Comparison of ENCODE assay signal across 16 cellular contexts in genomic region chr1:28064064-28064463, GRCh38. TPM values are rescaled to one million over a fixed set of nuclear protein-coding genes. Genes with fewer than 3 reads are reported as not detected.
A peak's percentile ranks its signal among the peaks of the same experiment; 100 is the strongest.
DNase-seq lines count a peak whose midpoint lies in the region; ATAC-seq, FAIRE-seq and TF ChIP-seq lines count a peak whose summit lies in the region.
"Had no signal": no experiment of that assay in that cellular context is flagged by ENCODE, and none has a peak within 500 bp of the region (broad histone marks: within the 10 kb centered on the region; RNA-seq: fewer than 3 reads in every experiment).

No MANE protein-coding gene starts in this region.

- WGBS in tibial nerve, 2 donors, result 48 to 60% methylated on average over 5 of the region's 5 CpGs

- TF ChIP-seq POLR2A in endothelial cell of umbilical vein (IDR thresholded peaks at IDR 0.05; ENCODE audit: low read depth, low read length) (no peak), tibial nerve (IDR thresholded peaks at IDR 0.05) (no peak)

- TF ChIP-seq CTCF in HFF-Myc (IDR thresholded peaks at IDR 0.05; ENCODE audit: low read depth, low read length, missing control alignments), result no peak
- TF ChIP-seq CTCF in endothelial cell of umbilical vein (IDR thresholded peaks at IDR 0.05; ENCODE audit: extremely low read depth in 1 of 2, insufficient read depth in 1 of 2, low read depth in 1 of 2, low read length in 2 of 2), result no peak
- no peak for TF ChIP-seq CTCF in tibial nerve (IDR thresholded peaks at IDR 0.05)

- H3K79me2 ChIP-seq in endothelial cell of umbilical vein (ENCODE audit: control insufficient read depth, insufficient read depth, low read length), result peaks cover 46% of the 10 kb centered on the region

- peak overlapping the region; percentile 90 for H3K4me2 ChIP-seq in endothelial cell of umbilical vein (ENCODE audit: insufficient read depth, low read length)

- H3K9ac ChIP-seq in endothelial cell of umbilical vein (replicated peaks; ENCODE audit: extremely low read depth, insufficient read depth, low read length), result no peak overlapping the region

- DNase-seq in A172 (ENCODE audit: low spot score) (peak; percentile 16), HFF-Myc (ENCODE audit: extremely low read depth, low read depth) (peak; percentile 38), RPMI7951 (ENCODE audit: low read depth) (peak; percentile 64), endothelial cell of umbilical vein (ENCODE audit: low read depth, low spot score) (peak; percentile 72), kidney glomerular epithelial cell (lab: John Stamatoyannopoulos, UW) (no peak), NCI-H146 treated with DMSO at 0.1 percent for 48 hours (lab: John Stamatoyannopoulos, UW; ENCODE audit: unreplicated experiment) (no peak), left colon (no peak), tibial nerve (ENCODE audit: low spot score in 2 of 2) (no peak)
- DNase-seq: activated CD4-positive, alpha-beta memory T cell treated with anti-CD3 and anti-CD28 coated beads for 36 hours; central memory CD4-positive, alpha-beta T cell; DMS153; immature natural killer cell; NCI-H2081 treated with DMSO at 0.1 percent for 48 hours; stimulated activated CD4-positive, alpha-beta T cell treated with anti-CD3 and anti-CD28 coated beads, Interleukin-2, amount 100 ng/mL, for 24 hours; T-helper 17 cell had no signal

- H3K27me3 ChIP-seq in endothelial cell of umbilical vein (ENCODE audit: control insufficient read depth in 2 of 2, insufficient read depth in 2 of 2, low read length in 2 of 2) (no peaks in the 10 kb centered on the region), tibial nerve (no peaks in the 10 kb centered on the region)

- H3K9me1 ChIP-seq in endothelial cell of umbilical vein (replicated peaks; ENCODE audit: control insufficient read depth, extremely low read depth, insufficient read depth, low read length), result no peaks in the 10 kb centered on the region

- BruUV-seq in endothelial cell of umbilical vein (replicated peaks; lab: Mats Ljungman, UMichigan), result no TSS peak

- no peak overlapping the region for H2AFZ ChIP-seq in endothelial cell of umbilical vein (ENCODE audit: low read depth, low read length)

- H3K4me3 ChIP-seq in HFF-Myc (replicated peaks; ENCODE audit: low read depth, low read length) (no peak overlapping the region), endothelial cell of umbilical vein (replicated peaks in 1 of 3; ENCODE audit: insufficient read depth in 1 of 3, low read depth in 1 of 3, low read length in 3 of 3) (peak overlapping the region in 1 of 3 experiments; percentile 62), tibial nerve (no peak overlapping the region)

- H3K27ac ChIP-seq in endothelial cell of umbilical vein (ENCODE audit: insufficient read depth, low read depth, low read length), result peak overlapping the region; percentile 75
- no peak overlapping the region for H3K27ac ChIP-seq in tibial nerve

- no peak for TF ChIP-seq EP300 in tibial nerve (IDR thresholded peaks at IDR 0.05)

- FAIRE-seq in endothelial cell of umbilical vein (lab: Jason Lieb, UNC), result no peak

- intact Hi-C loops in endothelial cell of umbilical vein (cut with micrococcal nuclease), result loop anchor here (2.0 kb wide), 1 partner anchor 35 kb away; no protein-coding TSS in a partner anchor
- intact Hi-C loops in left colon (cut with DNase I, micrococcal nuclease), result no loop called here

- H3K36me3 ChIP-seq in endothelial cell of umbilical vein (ENCODE audit: control insufficient read depth in 2 of 2, extremely low read depth in 1 of 2, insufficient read depth in 2 of 2, low read length in 2 of 2) (no peaks in the 10 kb centered on the region), tibial nerve (peaks cover 0 to 11% (median 0%) of the 10 kb centered on the region in 3 donors)

- dilution Hi-C loops in endothelial cell of umbilical vein (cut with MboI; ENCODE audit: extremely low pct_ligation_motif_present, low sequenced_read_pairs), result no loop called here

- H3K4me1 ChIP-seq in endothelial cell of umbilical vein (ENCODE audit: control insufficient read depth, extremely low read depth, insufficient read depth, low read length) (peaks cover 48% of the 10 kb centered on the region), tibial nerve (peaks cover 0 to 25% (median 0%) of the 10 kb centered on the region in 4 donors)

- no peaks in the 10 kb centered on the region for H4K20me1 ChIP-seq in endothelial cell of umbilical vein (replicated peaks; ENCODE audit: control insufficient read depth, extremely low read depth, insufficient read depth, low read length)

- POLR2A ChIA-PET in endothelial cell of umbilical vein (lab: Charles Lee), result no interaction called here

- no peaks in the 10 kb centered on the region for H3K9me3 ChIP-seq in endothelial cell of umbilical vein (replicated peaks; ENCODE audit: control insufficient read depth, insufficient read depth, low read length)
- H3K9me3 ChIP-seq in tibial nerve, result peaks cover 0 to 4% (median 0%) of the 10 kb centered on the region in 4 donors

- ATAC-seq in left colon, result no peak
- ATAC-seq: HCT116, T-helper 17 cell had no signal

- CTCF ChIA-PET in endothelial cell of umbilical vein (lab: Charles Lee), result no interaction called here

TF ChIP-seq in endothelial cell of umbilical vein, 7 proteins besides CTCF, POLR2A, EP300 and RAD21:
- TF ChIP-seq FOS (IDR thresholded peaks at IDR 0.05; ENCODE audit: borderline replicate concordance, insufficient read depth, low read length) (peak; percentile 65), GATA2 (IDR thresholded peaks at IDR 0.05; ENCODE audit: insufficient read depth, insufficient read length, low read depth, low read length) (peak; percentile 12), JUN (IDR thresholded peaks at IDR 0.05; ENCODE audit: borderline replicate concordance, insufficient read depth, insufficient read length, low read depth) (peak; percentile 74), MYC (IDR thresholded peaks at IDR 0.05; ENCODE audit: low read depth, low read length) (no peak), POLR2AphosphoS5 (IDR thresholded peaks at IDR 0.05; ENCODE audit: insufficient read depth, low read depth, low read length) (no peak), EZH2 (IDR thresholded peaks at IDR 0.05; ENCODE audit: borderline replicate concordance, low read depth, low read length, severe bottlenecking) (no peak)
- TF ChIP-seq, protein P1, sequence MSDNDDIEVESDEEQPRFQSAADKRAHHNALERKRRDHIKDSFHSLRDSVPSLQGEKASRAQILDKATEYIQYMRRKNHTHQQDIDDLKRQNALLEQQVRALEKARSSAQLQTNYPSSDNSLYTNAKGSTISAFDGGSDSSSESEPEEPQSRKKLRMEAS (IDR thresholded peaks at IDR 0.05; ENCODE audit: insufficient read depth, insufficient read length), result no peak

RNA-seq across cellular contexts. Expression of gene EYA3, which starts 24.3 kb away (rescaled TPM):
- 6.8 and 10.4 TPM in 2 replicates for total RNA-seq in A172 (2014; rRNA removed; shearing (Covaris generic))
- total RNA-seq in RPMI7951 (2014; rRNA removed; shearing (Covaris generic)), result 18.7 and 20.1 TPM in 2 replicates
- total RNA-seq in endothelial cell of umbilical vein (29.7 and 33.0 TPM in 2 replicates), left colon (10 to 100 TPM; 22.9 to 23.5 TPM), tibial nerve (10 to 100 TPM in 3 of 4 donors, 1 to 10 TPM in 1; 9.2 to 17.6 (median 14.6) TPM)
- polyA plus RNA-seq in endothelial cell of umbilical vein, result 12.7 TPM in 2 replicates
- polyA plus RNA-seq in endothelial cell of umbilical vein (2011; cell fraction: cytosol; rRNA removed), result 12.8 and 13.3 TPM in 2 replicates
- polyA plus RNA-seq in endothelial cell of umbilical vein (2011; cell fraction: nucleus; rRNA removed), result 26.0 and 29.2 TPM in 2 replicates
- 12.6 and 18.4 TPM in 2 replicates for polyA plus RNA-seq in endothelial cell of umbilical vein (2012)
- 62.7 and 63.8 TPM in 2 replicates for polyA minus RNA-seq in endothelial cell of umbilical vein
- polyA minus RNA-seq in endothelial cell of umbilical vein (2011; cell fraction: cytosol; rRNA and poly(A)+ RNA removed), result 14.5 TPM
- polyA minus RNA-seq in endothelial cell of umbilical vein (2011; cell fraction: nucleus; rRNA and poly(A)+ RNA removed), result 37.7 and 48.3 TPM in 2 replicates

Comparison
In these comparisons a context has a peak if more than half of its experiments do, and no peak if none do; other contexts are left out.
1. DNase-seq: peak in A172 (single experiment), HFF-Myc (single experiment), RPMI7951 (single experiment) and endothelial cell of umbilical vein (single experiment); none in kidney glomerular epithelial cell (single experiment), NCI-H146 treated with DMSO at 0.1 percent for 48 hours (single experiment), left colon (0 of 2) and tibial nerve (0 of 2).